15 cellular contexts compared by ENCODE assay signal in genomic region chr1:93839307-93839706, GRCh38. TPM values are rescaled to one million over a fixed set of nuclear protein-coding genes. Genes with fewer than 3 reads are reported as not detected.
A peak's percentile ranks its signal among the peaks of the same experiment; 100 is the strongest.
DNase-seq lines count a peak whose midpoint lies in the region; ATAC-seq, FAIRE-seq and TF ChIP-seq lines count a peak whose summit lies in the region.
"Had no signal": no experiment of that assay in that cellular context is flagged by ENCODE, and none has a peak within 500 bp of the region (broad histone marks: within the 10 kb centered on the region; RNA-seq: fewer than 3 reads in every experiment).

No MANE protein-coding gene starts in this region.

- FAIRE-seq in H54 (lab: Jason Lieb, UNC), result peak; percentile 67
- FAIRE-seq: HepG2, kidney had no signal

- in situ Hi-C loops in G401 (cut with HindIII; ENCODE audit: low sequenced_read_pairs), result no loop called here

- peaks cover 0 to 4% of the 10 kb centered on the region in 2 donors for H3K27me3 Mint-ChIP-seq in natural killer cell (ENCODE audit: low read depth in 2 of 2)
- H3K27me3 Mint-ChIP-seq: activated CD4-positive, alpha-beta T cell treated with anti-CD3 and anti-CD28 coated beads, Interleukin-2, amount 10 ng/mL, durations not matched to agents 7 days and 5 days had no signal

- peaks cover 0 to 8% (median 0%) of the 10 kb centered on the region in 3 donors for H3K4me1 ChIP-seq in gastroesophageal sphincter

- H3K27ac ChIP-seq in gastroesophageal sphincter, result no peak overlapping the region

- TF ChIP-seq CTCF in AG09309 (IDR thresholded peaks at IDR 0.05; ENCODE audit: control insufficient read depth, insufficient read depth, low read depth, low read length, missing control alignments), result no peak
- no peak for TF ChIP-seq CTCF in gastroesophageal sphincter (IDR thresholded peaks at IDR 0.05)
- no peak for TF ChIP-seq CTCF in natural killer cell (IDR thresholded peaks at IDR 0.05)

- H3K9me3 ChIP-seq in gastroesophageal sphincter, result no peaks in the 10 kb centered on the region

- TF ChIP-seq POLR2A in H54 (IDR thresholded peaks at IDR 0.05; ENCODE audit: low read depth, low read length) (no peak), gastroesophageal sphincter (IDR thresholded peaks at IDR 0.05) (no peak)

- ATAC-seq in gastroesophageal sphincter, result peak; percentile 36
- no peak for ATAC-seq in natural killer cell
- no peak for ATAC-seq in GM21423 (IDR thresholded peaks at IDR 0.05; ENCODE audit: unreplicated experiment)
- ATAC-seq in HG03175 (IDR thresholded peaks at IDR 0.05; ENCODE audit: unreplicated experiment), result no peak
- ATAC-seq: HepG2 had no signal

- H3K36me3 ChIP-seq in gastroesophageal sphincter, result peaks cover 0 to 14% of the 10 kb centered on the region in 2 donors

- no peak overlapping the region for H3K4me3 Mint-ChIP-seq in natural killer cell
- H3K4me3 Mint-ChIP-seq: activated CD4-positive, alpha-beta T cell treated with anti-CD3 and anti-CD28 coated beads, Interleukin-2, amount 10 ng/mL, durations not matched to agents 7 days and 5 days; nephron progenitor cell had no signal

- H3K27ac Mint-ChIP-seq in natural killer cell, result no peak overlapping the region
- H3K27ac Mint-ChIP-seq: activated CD4-positive, alpha-beta T cell treated with anti-CD3 and anti-CD28 coated beads, Interleukin-2, amount 10 ng/mL, durations not matched to agents 7 days and 5 days; nephron progenitor cell had no signal

- intact Hi-C loops in natural killer cell (cut with micrococcal nuclease), result no loop called here

- peaks cover 2% of the 10 kb centered on the region in 2 donors for H3K4me1 Mint-ChIP-seq in natural killer cell
- H3K4me1 Mint-ChIP-seq: nephron progenitor cell had no signal

- no peaks in the 10 kb centered on the region for H3K27me3 ChIP-seq in gastroesophageal sphincter

- TF ChIP-seq EP300 in gastroesophageal sphincter (IDR thresholded peaks at IDR 0.05), result no peak

- H3K4me3 ChIP-seq in AG09309 (ENCODE audit: control insufficient read depth, low read depth, low read length) (no peak overlapping the region), gastroesophageal sphincter (no peak overlapping the region)

- 0 to 50% methylated on average over 1 of the region's 1 CpG for WGBS in gastroesophageal sphincter (ENCODE audit: low coverage in 1 of 2), 2 donors

- peaks cover 6 to 7% of the 10 kb centered on the region in 2 donors for H3K9me3 Mint-ChIP-seq in natural killer cell
- H3K9me3 Mint-ChIP-seq: activated CD4-positive, alpha-beta T cell treated with anti-CD3 and anti-CD28 coated beads, Interleukin-2, amount 10 ng/mL, durations not matched to agents 7 days and 5 days had no signal

- H3K36me3 Mint-ChIP-seq in natural killer cell, result peaks cover 14% of the 10 kb centered on the region

- DNase-seq in AG09309 (ENCODE audit: low read depth) (peak; percentile 67), H54 (ENCODE audit: insufficient read length, low spot score) (no peak), T1000 (lab: John Stamatoyannopoulos, UW) (peak; percentile 12), G401 (ENCODE audit: low spot score) (no peak), natural killer cell (no peak)
- DNase-seq: activated CD4-positive, alpha-beta T cell treated with anti-CD3 and anti-CD28 coated beads, Interleukin-2, amount 10 ng/mL, durations not matched to agents 7 days and 5 days; COR-L47; kidney; NCI-H2081 treated with DMSO at 0.1 percent for 48 hours; nephron progenitor cell; stimulated activated naive CD4-positive, alpha-beta T cell had no signal

RNA-seq across cellular contexts. Expression of gene DNTTIP2, which starts 39.7 kb away (rescaled TPM):
- 10 to 100 TPM; 30.6 to 42.2 (median 40.3) TPM for total RNA-seq in gastroesophageal sphincter
- 16.7 and 24.8 TPM in 2 replicates for total RNA-seq in G401 (2014; rRNA removed; shearing (Covaris generic))
- 100 to 1,000 TPM in 1 of 3 donors, 10 to 100 TPM in 2; 88.5 to 104 (median 97.3) TPM for total RNA-seq in natural killer cell

Comparison
In these comparisons a context has a peak if more than half of its experiments do, and no peak if none do; other contexts are left out.
1. DNase-seq: peak in AG09309 (single experiment) and T1000 (single experiment); none in H54 (single experiment), G401 (single experiment) and natural killer cell (single experiment).